ENCODE assay signal across 1 cellular context in genomic region chr2:64344999-64345576, GRCh38.
TF ChIP-seq lines count a peak whose summit lies in the region.

No MANE protein-coding gene starts in this region.

TF ChIP-seq in GM23338, 12 proteins besides CTCF, POLR2A, EP300 and RAD21 (continued from another document):
- TF ChIP-seq ZNF462 (CRISPR knock-in tag; IDR thresholded peaks at IDR 0.05): no peak
- no peak for TF ChIP-seq JUNB (IDR thresholded peaks at IDR 0.05; ENCODE audit: unreplicated experiment)
